Comparison of ENCODE assay signal across 11 cellular contexts in genomic region chr1:212596798-212597197, GRCh38. TPM values are rescaled to one million over a fixed set of nuclear protein-coding genes. Genes with fewer than 3 reads are reported as not detected.
A peak's percentile ranks its signal among the peaks of the same experiment; 100 is the strongest.
DNase-seq lines count a peak whose midpoint lies in the region; ATAC-seq and TF ChIP-seq lines count a peak whose summit lies in the region.
"Had no signal": no experiment of that assay in that cellular context is flagged by ENCODE, and none has a peak within 500 bp of the region (broad histone marks: within the 10 kb centered on the region; RNA-seq: fewer than 3 reads in every experiment).

No MANE protein-coding gene starts in this region.

- H3K9me3 ChIP-seq in psoas muscle: no peaks in the 10 kb centered on the region

- 90 to 94% (median 90%) methylated on average over 3 of the region's 3 CpGs for WGBS in psoas muscle, 3 donors

- TF ChIP-seq CTCF in activated CD8-positive, alpha-beta T cell treated with anti-CD3 and anti-CD28 coated beads for 36 hours (IDR thresholded peaks at IDR 0.05): no peak
- no peak for TF ChIP-seq CTCF in psoas muscle (IDR thresholded peaks at IDR 0.05)

- H3K27ac ChIP-seq in psoas muscle: no peak overlapping the region
- H3K27ac ChIP-seq: HL-60 had no signal

- peaks cover 33% of the 10 kb centered on the region for H3K4me1 Mint-ChIP-seq in activated CD4-positive, alpha-beta T cell treated with anti-CD3 and anti-CD28 coated beads, Interleukin-2, amount 10 ng/mL, durations not matched to agents 24 days and 14 days
- peaks cover 37% of the 10 kb centered on the region for H3K4me1 Mint-ChIP-seq in activated CD8-positive, alpha-beta T cell treated with anti-CD3 and anti-CD28 coated beads for 36 hours (ENCODE audit: low read depth)
- peaks cover 49% of the 10 kb centered on the region for H3K4me1 Mint-ChIP-seq in stimulated activated naive CD8-positive, alpha-beta T cell treated with anti-CD3 and anti-CD28 coated beads, Interleukin-15, amount 100 ng/mL, for 72 hours

- peak; percentile 59 for DNase-seq in activated CD4-positive, alpha-beta T cell treated with anti-CD3 and anti-CD28 coated beads, Interleukin-2, amount 10 ng/mL, durations not matched to agents 24 days and 14 days
- DNase-seq in activated CD4-positive, alpha-beta T cell treated with anti-CD3 and anti-CD28 coated beads for 48 hours: no peak
- DNase-seq in activated CD8-positive, alpha-beta T cell treated with anti-CD3 and anti-CD28 coated beads for 36 hours: no peak
- peak; percentile 57 for DNase-seq in kidney glomerular epithelial cell (lab: John Stamatoyannopoulos, UW)
- no peak for DNase-seq in stimulated activated naive CD8-positive, alpha-beta T cell treated with anti-CD3 and anti-CD28 coated beads, Interleukin-15, amount 100 ng/mL, for 72 hours
- no peak for DNase-seq in stimulated activated CD4-positive, alpha-beta T cell treated with anti-CD3 and anti-CD28 coated beads, Interleukin-2, amount 100 ng/mL, for 24 hours
- DNase-seq in psoas muscle: no peak
- DNase-seq in cortex of kidney (lab: John Stamatoyannopoulos, UW): no peak
- DNase-seq: left colon, NCI-H2081 had no signal

- no peaks in the 10 kb centered on the region for H3K4me1 ChIP-seq in psoas muscle

- H3K36me3 Mint-ChIP-seq in activated CD4-positive, alpha-beta T cell treated with anti-CD3 and anti-CD28 coated beads, Interleukin-2, amount 10 ng/mL, durations not matched to agents 24 days and 14 days (ENCODE audit: low read depth): peaks cover 3% of the 10 kb centered on the region
- H3K36me3 Mint-ChIP-seq in activated CD8-positive, alpha-beta T cell treated with anti-CD3 and anti-CD28 coated beads for 36 hours (ENCODE audit: low read depth): no peaks in the 10 kb centered on the region

- H3K27ac Mint-ChIP-seq in activated CD4-positive, alpha-beta T cell treated with anti-CD3 and anti-CD28 coated beads, Interleukin-2, amount 10 ng/mL, durations not matched to agents 24 days and 14 days: peak overlapping the region; percentile 94
- H3K27ac Mint-ChIP-seq in activated CD8-positive, alpha-beta T cell treated with anti-CD3 and anti-CD28 coated beads for 36 hours: peak overlapping the region; percentile 94
- peak overlapping the region; percentile 96 to 97 for H3K27ac Mint-ChIP-seq in stimulated activated naive CD8-positive, alpha-beta T cell treated with anti-CD3 and anti-CD28 coated beads, Interleukin-15, amount 100 ng/mL, for 72 hours

- ATAC-seq in activated CD8-positive, alpha-beta T cell treated with anti-CD3 and anti-CD28 coated beads for 36 hours: no peak
- ATAC-seq in stimulated activated naive CD8-positive, alpha-beta T cell treated with anti-CD3 and anti-CD28 coated beads, Interleukin-15, amount 100 ng/mL, for 72 hours: no peak
- no peak for ATAC-seq in psoas muscle

- peaks cover 0 to 9% (median 0%) of the 10 kb centered on the region in 3 donors for H3K27me3 ChIP-seq in psoas muscle (ENCODE audit: insufficient read depth in 3 of 3, low read length in 2 of 3)

- H3K36me3 ChIP-seq in psoas muscle (ENCODE audit: insufficient read depth in 1 of 2, low read depth in 1 of 2): no peaks in the 10 kb centered on the region

- no peak overlapping the region for H3K4me3 ChIP-seq in psoas muscle

- CTCF ChIA-PET in activated CD8-positive, alpha-beta T cell treated with anti-CD3 and anti-CD28 coated beads for 36 hours (lab: Charles Lee): interaction anchor here (1.1 to 2.6 kb wide), 5 partner anchors 10 to 124 kb away, joined by 3 to 17 read pairs (median 13); partner anchors contain the start of gene ATF3

- H3K9me3 Mint-ChIP-seq in activated CD4-positive, alpha-beta T cell treated with anti-CD3 and anti-CD28 coated beads, Interleukin-2, amount 10 ng/mL, durations not matched to agents 24 days and 14 days: peaks cover 10% of the 10 kb centered on the region
- no peaks in the 10 kb centered on the region for H3K9me3 Mint-ChIP-seq in activated CD8-positive, alpha-beta T cell treated with anti-CD3 and anti-CD28 coated beads for 36 hours
- no peaks in the 10 kb centered on the region for H3K9me3 Mint-ChIP-seq in stimulated activated naive CD8-positive, alpha-beta T cell treated with anti-CD3 and anti-CD28 coated beads, Interleukin-15, amount 100 ng/mL, for 72 hours

- H3K27me3 Mint-ChIP-seq in activated CD4-positive, alpha-beta T cell treated with anti-CD3 and anti-CD28 coated beads, Interleukin-2, amount 10 ng/mL, durations not matched to agents 24 days and 14 days: peaks cover 22% of the 10 kb centered on the region
- peaks cover 6% of the 10 kb centered on the region for H3K27me3 Mint-ChIP-seq in activated CD8-positive, alpha-beta T cell treated with anti-CD3 and anti-CD28 coated beads for 36 hours
- H3K27me3 Mint-ChIP-seq in stimulated activated naive CD8-positive, alpha-beta T cell treated with anti-CD3 and anti-CD28 coated beads, Interleukin-15, amount 100 ng/mL, for 72 hours: peaks cover 23% of the 10 kb centered on the region

- intact Hi-C loops in activated CD4-positive, alpha-beta T cell treated with anti-CD3 and anti-CD28 coated beads, Interleukin-2, amount 10 ng/mL, durations not matched to agents 24 days and 14 days (cut with micrococcal nuclease): loop anchor here (2.0 kb wide), 1 partner anchor 38 kb away; no protein-coding TSS in a partner anchor
- intact Hi-C loops in activated CD8-positive, alpha-beta T cell treated with anti-CD3 and anti-CD28 coated beads for 36 hours (cut with micrococcal nuclease): loop anchor here (2.0 kb wide), 1 partner anchor 30 kb away; no protein-coding TSS in a partner anchor
- intact Hi-C loops in psoas muscle (cut with DNase I): no loop called here

- H3K4me3 Mint-ChIP-seq in activated CD4-positive, alpha-beta T cell treated with anti-CD3 and anti-CD28 coated beads, Interleukin-2, amount 10 ng/mL, durations not matched to agents 24 days and 14 days: peak overlapping the region; percentile 50
- H3K4me3 Mint-ChIP-seq in activated CD8-positive, alpha-beta T cell treated with anti-CD3 and anti-CD28 coated beads for 36 hours: no peak overlapping the region
- H3K4me3 Mint-ChIP-seq in stimulated activated naive CD8-positive, alpha-beta T cell treated with anti-CD3 and anti-CD28 coated beads, Interleukin-15, amount 100 ng/mL, for 72 hours: peak overlapping the region; percentile 57 to 77

- POLR2A ChIA-PET in activated CD8-positive, alpha-beta T cell treated with anti-CD3 and anti-CD28 coated beads for 36 hours (lab: Charles Lee): interaction anchor here (0.6 to 2.5 kb wide), 7 partner anchors 11 to 120 kb away, joined by 3 to 35 read pairs (median 3); partner anchors contain the start of gene ATF3

RNA-seq across cellular contexts. Expression of gene ATF3, which starts 11.8 kb away (rescaled TPM):
- total RNA-seq in activated CD4-positive, alpha-beta T cell treated with anti-CD3 and anti-CD28 coated beads, Interleukin-2, amount 10 ng/mL, durations not matched to agents 24 days and 14 days: 21.2 and 29.5 TPM in 2 replicates
- total RNA-seq in activated CD8-positive, alpha-beta T cell treated with anti-CD3 and anti-CD28 coated beads for 36 hours: 10 to 100 TPM; 35.4 to 41.3 TPM
- total RNA-seq in psoas muscle: 10 to 100 TPM; 13.5 to 51.3 (median 26.3) TPM
- polyA plus RNA-seq in psoas muscle: 10 to 100 TPM in 2 of 3 donors, 1 to 10 TPM in 1; 6.6 to 29.2 (median 10.1) TPM

Comparison
In these comparisons a context has a peak if more than half of its experiments do, and no peak if none do; other contexts are left out.
1. DNase-seq: peak in activated CD4-positive, alpha-beta T cell treated with anti-CD3 and anti-CD28 coated beads, Interleukin-2, amount 10 ng/mL, durations not matched to agents 24 days and 14 days (single experiment) and kidney glomerular epithelial cell (single experiment); none in activated CD4-positive, alpha-beta T cell treated with anti-CD3 and anti-CD28 coated beads for 48 hours (single experiment), activated CD8-positive, alpha-beta T cell treated with anti-CD3 and anti-CD28 coated beads for 36 hours (single experiment), stimulated activated naive CD8-positive, alpha-beta T cell treated with anti-CD3 and anti-CD28 coated beads, Interleukin-15, amount 100 ng/mL, for 72 hours (0 of 2), stimulated activated CD4-positive, alpha-beta T cell treated with anti-CD3 and anti-CD28 coated beads, Interleukin-2, amount 100 ng/mL, for 24 hours (0 of 2), psoas muscle (0 of 2) and cortex of kidney (single experiment).
2. intact Hi-C loops: an anchor here in activated CD4-positive, alpha-beta T cell treated with anti-CD3 and anti-CD28 coated beads, Interleukin-2, amount 10 ng/mL, durations not matched to agents 24 days and 14 days (2.0 kb wide) and activated CD8-positive, alpha-beta T cell treated with anti-CD3 and anti-CD28 coated beads for 36 hours (2.0 kb wide); none called in psoas muscle.
3. Peak in every context shown above with its lines, with median percentiles within 50 percentile points of each other: H3K27ac Mint-ChIP-seq.